9 cellular contexts compared by ENCODE assay signal in the genomic region with DNA sequence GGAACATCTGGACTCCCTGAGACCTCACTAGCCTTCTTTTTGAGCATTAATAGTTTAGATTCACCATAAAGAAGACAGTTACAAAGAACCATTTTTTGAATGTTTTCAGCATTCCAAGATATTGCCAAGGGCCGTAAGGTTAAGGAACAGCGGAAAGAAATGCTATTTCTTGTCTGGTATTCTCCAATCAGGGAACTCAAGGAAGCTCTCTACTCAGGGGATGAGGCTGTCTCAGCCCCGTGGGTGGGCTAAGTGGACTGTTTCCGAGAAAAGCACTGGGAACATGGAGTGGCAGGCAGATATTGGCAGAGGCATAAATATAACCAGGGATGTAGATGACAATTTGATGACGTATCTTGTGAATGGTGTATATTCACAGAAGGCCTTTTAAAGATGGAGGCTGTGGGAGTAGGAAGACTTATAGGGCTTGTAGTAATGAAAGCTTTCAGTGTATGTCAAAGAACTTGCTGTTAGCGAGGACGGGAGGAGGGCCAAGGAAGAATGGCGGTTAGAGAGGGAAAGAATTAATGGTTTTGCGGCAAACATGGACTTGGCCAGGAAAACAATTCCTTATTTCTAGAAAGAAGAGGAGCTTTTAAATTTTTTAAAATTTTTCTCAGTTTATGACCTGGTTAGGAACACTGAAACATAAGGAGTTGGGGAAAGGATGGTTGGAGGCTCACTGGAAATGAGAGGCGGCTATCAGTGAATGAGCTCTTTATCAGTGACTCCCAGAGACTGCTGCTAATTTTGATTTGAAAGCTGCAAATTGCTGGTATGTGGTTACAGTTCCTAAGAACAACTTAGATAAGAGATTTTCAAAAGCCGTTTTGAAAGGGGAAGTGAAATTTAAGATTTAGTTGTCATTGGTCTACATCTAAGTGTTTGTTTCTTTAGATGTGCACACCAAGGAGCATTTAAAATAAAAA.
DNase-seq lines count a peak whose midpoint lies in the region; ATAC-seq and TF ChIP-seq lines count a peak whose summit lies in the region.
"Had no signal": no experiment of that assay in that cellular context is flagged by ENCODE, and none has a peak within 500 bp of the region (broad histone marks: within the 10 kb centered on the region; RNA-seq: fewer than 3 reads in every experiment).

No MANE protein-coding gene starts in this region.

- no peaks in the 10 kb centered on the region for H3K27me3 ChIP-seq in ACC112 (ENCODE audit: insufficient read depth, low read length)
- no peaks in the 10 kb centered on the region for H3K27me3 ChIP-seq in colonic mucosa
- no peaks in the 10 kb centered on the region for H3K27me3 ChIP-seq in thyroid gland
- H3K27me3 ChIP-seq in Peyer's patch = no peaks in the 10 kb centered on the region

- intact Hi-C loops in colonic mucosa (cut with DNase I) = no loop called here
- intact Hi-C loops in thyroid gland (cut with DNase I) = no loop called here

- no peak overlapping the region for H3K9ac ChIP-seq in colonic mucosa (ENCODE audit: low read depth in 2 of 2, low read length in 2 of 2)

- H3K79me2 ChIP-seq in ACC112 (ENCODE audit: control insufficient read depth, insufficient read depth, low read length, unreplicated experiment) = no peaks in the 10 kb centered on the region

- H3K4me3 ChIP-seq in ACC112 (ENCODE audit: low read depth, low read length) (no peak overlapping the region), colonic mucosa (no peak overlapping the region), thyroid gland (replicated peaks in 1 of 3) (no peak overlapping the region), Peyer's patch (no peak overlapping the region)

- DNase-seq in colonic mucosa (no peak), thyroid gland (no peak), HCEC 1CT (no peak), HuH-7 (ENCODE audit: low spot score) (no peak), Peyer's patch (no peak)

- H3K36me3 ChIP-seq in ACC112 (ENCODE audit: insufficient read depth, low read length) (no peaks in the 10 kb centered on the region), colonic mucosa (no peaks in the 10 kb centered on the region), thyroid gland (no peaks in the 10 kb centered on the region), Peyer's patch (no peaks in the 10 kb centered on the region)

- WGBS in thyroid gland, 2 donors = 68 to 80% methylated on average over 11 of the region's 11 CpGs

- peak overlapping the region; percentile 2 for H2AFZ ChIP-seq in ACC112 (ENCODE audit: low read length, unreplicated experiment)

- H3K27ac ChIP-seq in ACC112 (ENCODE audit: low read depth, low read length) (no peak overlapping the region), colonic mucosa (peak overlapping the region; percentile 86), thyroid gland (peak overlapping the region in 2 of 3 donors; percentile 14 to 27), Peyer's patch (peak overlapping the region in 2 of 4 donors; percentile 3 to 70)
- H3K27ac ChIP-seq: VCaP had no signal

- H3K4me1 ChIP-seq in ACC112 (ENCODE audit: control insufficient read depth, insufficient read depth, low read length, unreplicated experiment) (no peaks in the 10 kb centered on the region), colonic mucosa (peaks cover 25% of the 10 kb centered on the region), thyroid gland (peaks cover 7 to 19% of the 10 kb centered on the region in 2 donors), Peyer's patch (peaks cover 0 to 14% (median 2%) of the 10 kb centered on the region in 4 donors)

- peak; percentile 63 for ATAC-seq in GM19455 (IDR thresholded peaks at IDR 0.05; ENCODE audit: unreplicated experiment)
- peak; percentile 84 for ATAC-seq in HG03469 (IDR thresholded peaks at IDR 0.05; ENCODE audit: unreplicated experiment)

- no peaks in the 10 kb centered on the region for H3K9me3 ChIP-seq in colonic mucosa
- no peaks in the 10 kb centered on the region for H3K9me3 ChIP-seq in thyroid gland
- no peaks in the 10 kb centered on the region for H3K9me3 ChIP-seq in Peyer's patch

- TF ChIP-seq CTCF in colonic mucosa (IDR thresholded peaks at IDR 0.05) (no peak), thyroid gland (IDR thresholded peaks at IDR 0.05) (no peak), Peyer's patch (IDR thresholded peaks at IDR 0.05) (no peak)

- no peak for TF ChIP-seq POLR2A in thyroid gland (IDR thresholded peaks at IDR 0.05)
- TF ChIP-seq POLR2A in Peyer's patch (IDR thresholded peaks at IDR 0.05) = no peak
